ENCODE assay signal across 9 cellular contexts in the genomic region with DNA sequence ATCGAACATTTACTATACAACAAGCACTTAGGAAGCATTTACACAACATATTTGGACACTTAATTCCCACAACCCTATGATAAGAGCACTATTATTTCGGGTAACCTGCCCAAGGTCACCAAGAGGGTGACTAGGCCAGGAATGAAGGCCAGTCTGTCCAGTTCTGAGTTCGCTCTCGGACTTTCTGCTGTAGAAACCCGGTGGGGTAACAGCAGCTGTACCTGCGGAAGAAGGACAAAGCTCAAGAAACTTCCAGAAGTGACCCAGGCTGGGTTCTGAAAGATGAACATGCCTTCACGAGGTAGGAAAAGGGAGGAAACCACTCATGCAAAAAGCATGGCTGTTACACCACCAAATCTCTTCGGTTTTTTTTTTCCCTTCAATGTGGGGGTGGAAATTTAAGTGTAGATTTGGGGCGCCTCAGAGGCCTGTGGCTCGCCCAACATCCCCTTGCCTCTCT. TPM values are rescaled to one million over a fixed set of nuclear protein-coding genes. Genes with fewer than 3 reads are reported as not detected.
DNase-seq lines count a peak whose midpoint lies in the region; ATAC-seq and TF ChIP-seq lines count a peak whose summit lies in the region.
"Had no signal": no experiment of that assay in that cellular context is flagged by ENCODE, and none has a peak within 500 bp of the region (broad histone marks: within the 10 kb centered on the region; RNA-seq: fewer than 3 reads in every experiment).

No MANE protein-coding gene starts in this region.

- DNase-seq in AG09309 (ENCODE audit: low read depth) (no peak), caudate nucleus (lab: John Stamatoyannopoulos, UW) (peak in 2 of 61 donors; percentile 6 to 13), mucosa of descending colon (no peak), GM13977 (ENCODE audit: low spot score) (no peak)
- DNase-seq in stimulated activated CD4-positive, alpha-beta T cell treated with anti-CD3 and anti-CD28 coated beads, Interleukin-2, amount 100 ng/mL, for 24 hours: no peak

- peak overlapping the region; percentile 38 for H2AFZ ChIP-seq in KMS-11 (ENCODE audit: low read depth)

- H3K79me2 ChIP-seq in KMS-11 (ENCODE audit: insufficient read depth, low read depth): no peaks in the 10 kb centered on the region

- no peaks in the 10 kb centered on the region for H4K20me1 ChIP-seq in KMS-11 (ENCODE audit: insufficient read depth)

- H3K4me3 ChIP-seq in AG09309 (ENCODE audit: control insufficient read depth, low read depth, low read length) (peak overlapping the region; percentile 86), KMS-11 (IDR thresholded peaks at IDR 0.05; ENCODE audit: insufficient read depth, low read depth, low read length) (no peak overlapping the region), mucosa of descending colon (peak overlapping the region; percentile 28)

- H3K27me3 ChIP-seq in KMS-11 (ENCODE audit: insufficient read depth, low read depth): no peaks in the 10 kb centered on the region

- H3K36me3 ChIP-seq in KMS-11 (ENCODE audit: insufficient read depth) (no peaks in the 10 kb centered on the region), mucosa of descending colon (ENCODE audit: low read depth) (peaks cover 4% of the 10 kb centered on the region)

- ATAC-seq in mucosa of descending colon (peak; percentile 1), GM18868 (IDR thresholded peaks at IDR 0.05; ENCODE audit: unreplicated experiment) (no peak), HG02571 (IDR thresholded peaks at IDR 0.05; ENCODE audit: unreplicated experiment) (no peak)

- peak overlapping the region; percentile 88 for H3K4me2 ChIP-seq in KMS-11

- H3K4me1 ChIP-seq in KMS-11 (ENCODE audit: low read depth, poor library complexity, severe bottlenecking) (peaks cover 6% of the 10 kb centered on the region), mucosa of descending colon (ENCODE audit: low read depth) (peaks cover 8% of the 10 kb centered on the region)

- H3K27ac ChIP-seq in KMS-11 (peak overlapping the region; percentile 67), caudate nucleus (ENCODE audit: low read depth, low read length) (peak overlapping the region; percentile 86)

- in situ Hi-C loops in GM13977 (cut with MboI; ENCODE audit: low pct_unique_long_range_greater_than_20kb, low sequenced_read_pairs, unreplicated experiment): no loop called here

- intact Hi-C loops in mucosa of descending colon (cut with DNase I, micrococcal nuclease): no loop called here

- H3K9ac ChIP-seq in KMS-11: peak overlapping the region; percentile 83

- TF ChIP-seq CTCF in AG09309 (IDR thresholded peaks at IDR 0.05; ENCODE audit: control insufficient read depth, insufficient read depth, low read depth, low read length, missing control alignments): no peak
- no peak for TF ChIP-seq CTCF in KMS-11 (conservative IDR thresholded peaks at IDR 0.05; ENCODE audit: low read depth, low read length)
- no peak for TF ChIP-seq CTCF in mucosa of descending colon (IDR thresholded peaks at IDR 0.05)
- no peak for TF ChIP-seq CTCF in GM13977 (IDR thresholded peaks at IDR 0.05; ENCODE audit: extremely low read depth, insufficient read depth, missing control alignments)

- no peaks in the 10 kb centered on the region for H3K9me3 ChIP-seq in mucosa of descending colon

RNA-seq across cellular contexts. Expression of gene PLA2G1B, which starts 10.8 kb away (rescaled TPM):
- not detected for total RNA-seq in mucosa of descending colon
- total RNA-seq: left cardiac atrium had no signal

RNA-seq across cellular contexts. Expression of gene SIRT4, which starts 14.7 kb away (rescaled TPM):
- 1 to 10 TPM in 2 of 3 donors, under 1 TPM in 1; 0.53 to 3.9 (median 2.8) TPM for total RNA-seq in mucosa of descending colon

RNA-seq across cellular contexts. Expression of gene RNU4-1, which starts 23.8 kb away (rescaled TPM):
- 1,000 to 10,000 TPM; 2,217 to 4,015 (median 3,130) TPM for total RNA-seq in mucosa of descending colon

RNA-seq across cellular contexts. Expression of gene RNU4-2, which starts 25.1 kb away (rescaled TPM):
- total RNA-seq in mucosa of descending colon: over 10,000 TPM in 2 of 3 donors, 1,000 to 10,000 TPM in 1; 4,682 to 17,144 (median 13,566) TPM

RNA-seq across cellular contexts. Expression of gene PXN, which starts 51.3 kb away (rescaled TPM):
- total RNA-seq in mucosa of descending colon: 100 to 1,000 TPM; 117 to 167 (median 146) TPM
